ENCODE assay signal across 8 cellular contexts in the genomic region with DNA sequence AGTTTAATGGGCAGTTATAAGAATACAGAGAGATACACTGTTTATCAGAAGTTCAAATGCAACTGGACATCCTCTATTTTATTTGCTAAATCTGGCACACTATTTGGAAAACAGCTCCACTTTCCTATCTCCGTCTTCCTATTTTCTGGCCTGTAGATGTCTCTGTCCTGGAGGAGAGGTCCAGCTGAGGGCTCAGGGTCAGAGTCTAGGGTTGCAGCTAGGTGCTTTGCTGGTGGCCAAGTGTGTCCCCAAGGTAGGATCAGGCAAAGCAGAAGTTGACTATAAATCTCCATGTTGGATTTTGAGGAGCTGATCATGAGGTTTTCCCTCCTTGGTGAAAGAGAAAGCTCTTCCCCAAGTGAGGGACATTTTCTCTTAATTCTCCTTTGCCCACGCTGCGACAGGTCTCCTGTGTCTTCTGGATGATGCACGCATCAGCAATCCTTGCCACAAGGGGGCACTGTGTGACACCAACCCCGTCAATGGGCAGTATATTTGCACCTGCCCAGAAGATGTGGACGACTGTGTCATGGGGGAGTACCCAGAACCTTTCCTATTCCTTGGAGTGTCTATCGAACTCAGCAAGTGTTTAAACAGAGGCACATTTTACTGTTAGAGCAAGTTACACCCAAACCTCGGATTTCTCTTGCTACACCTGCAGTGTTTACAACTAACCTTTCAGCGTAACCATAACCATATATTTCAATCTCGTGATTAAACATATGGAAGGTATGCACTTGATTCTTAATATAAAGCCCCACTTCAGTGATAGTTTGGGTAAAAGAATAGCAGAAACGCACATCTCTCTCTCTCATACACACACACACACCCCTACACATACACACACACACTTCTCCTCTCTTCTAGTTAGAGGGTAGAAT. TPM values are rescaled to one million over a fixed set of nuclear protein-coding genes. Genes with fewer than 3 reads are reported as not detected.
DNase-seq lines count a peak whose midpoint lies in the region; ATAC-seq and TF ChIP-seq lines count a peak whose summit lies in the region.

No MANE protein-coding gene starts in this region.

- POLR2A ChIA-PET in naive thymus-derived CD8-positive, alpha-beta T cell (lab: Charles Lee), result no interaction called here

- H3K4me1 Mint-ChIP-seq in effector memory CD8-positive, alpha-beta T cell (ENCODE audit: low read depth in 2 of 2), result no peaks in the 10 kb centered on the region
- H3K4me1 Mint-ChIP-seq in naive thymus-derived CD8-positive, alpha-beta T cell, result no peaks in the 10 kb centered on the region
- H3K4me1 Mint-ChIP-seq in type B pancreatic cell (ENCODE audit: unreplicated experiment), result no peaks in the 10 kb centered on the region

- H3K4me3 Mint-ChIP-seq in effector memory CD8-positive, alpha-beta T cell, result no peak overlapping the region
- no peak overlapping the region for H3K4me3 Mint-ChIP-seq in naive thymus-derived CD8-positive, alpha-beta T cell
- H3K4me3 Mint-ChIP-seq in type B pancreatic cell, result no peak overlapping the region

- peaks cover 16 to 24% of the 10 kb centered on the region in 2 donors for H3K27me3 Mint-ChIP-seq in effector memory CD8-positive, alpha-beta T cell
- peaks cover 12 to 31% (median 18%) of the 10 kb centered on the region in 5 donors for H3K27me3 Mint-ChIP-seq in naive thymus-derived CD8-positive, alpha-beta T cell
- H3K27me3 Mint-ChIP-seq in type B pancreatic cell, result peaks cover 3% of the 10 kb centered on the region

- ATAC-seq in effector memory CD8-positive, alpha-beta T cell (replicated peaks), result peak; percentile 56
- no peak for ATAC-seq in naive thymus-derived CD8-positive, alpha-beta T cell
- ATAC-seq in HG03469 (IDR thresholded peaks at IDR 0.05; ENCODE audit: unreplicated experiment), result no peak

- H3K9me3 Mint-ChIP-seq in effector memory CD8-positive, alpha-beta T cell, result no peaks in the 10 kb centered on the region
- H3K9me3 Mint-ChIP-seq in naive thymus-derived CD8-positive, alpha-beta T cell, result peaks cover 0 to 17% (median 10%) of the 10 kb centered on the region in 9 donors
- peaks cover 8% of the 10 kb centered on the region for H3K9me3 Mint-ChIP-seq in type B pancreatic cell

- peak; percentile 76 for TF ChIP-seq CTCF in type B pancreatic cell (conservative IDR thresholded peaks at IDR 0.05)

- no peaks in the 10 kb centered on the region for H3K36me3 Mint-ChIP-seq in effector memory CD8-positive, alpha-beta T cell (ENCODE audit: insufficient read depth)
- peaks cover 0 to 17% (median 10%) of the 10 kb centered on the region in 3 donors for H3K36me3 Mint-ChIP-seq in naive thymus-derived CD8-positive, alpha-beta T cell
- H3K36me3 Mint-ChIP-seq in type B pancreatic cell, result no peaks in the 10 kb centered on the region

- H3K27ac Mint-ChIP-seq in effector memory CD8-positive, alpha-beta T cell, result no peak overlapping the region
- no peak overlapping the region for H3K27ac Mint-ChIP-seq in naive thymus-derived CD8-positive, alpha-beta T cell
- no peak overlapping the region for H3K27ac Mint-ChIP-seq in type B pancreatic cell

- peak; percentile 74 for DNase-seq in NCI-H82 (lab: John Stamatoyannopoulos, UW)
- no peak for DNase-seq in NCI-H82 treated with DMSO at 0.1 percent for 48 hours (lab: John Stamatoyannopoulos, UW; ENCODE audit: unreplicated experiment)
- peak; percentile 48 for DNase-seq in NCI-H1048 (lab: John Stamatoyannopoulos, UW)
- DNase-seq in activated CD4-positive, alpha-beta T cell treated with anti-CD3 and anti-CD28 coated beads, Interleukin-2, amount 50 U/mL, for 4 hours, result peak; percentile 46 to 57
- DNase-seq in effector memory CD8-positive, alpha-beta T cell, result peak; percentile 39 to 53 (median 41)
- peak; percentile 5 to 67 (median 38) for DNase-seq in naive thymus-derived CD8-positive, alpha-beta T cell
- DNase-seq in type B pancreatic cell (ENCODE audit: extremely low spot score, unreplicated experiment), result no peak

RNA-seq across cellular contexts. Expression of a gene that starts 10.2 kb away (rescaled TPM):
- total RNA-seq in naive thymus-derived CD8-positive, alpha-beta T cell, result not detected
- polyA plus RNA-seq in naive thymus-derived CD8-positive, alpha-beta T cell, result not detected
- total RNA-seq in type B pancreatic cell (ENCODE audit: low replicate concordance), result not detected in 2 replicates

Comparison
In these comparisons a context has a peak if more than half of its experiments do, and no peak if none do; other contexts are left out.
1. DNase-seq: peak in NCI-H82 (single experiment), NCI-H1048 (single experiment), activated CD4-positive, alpha-beta T cell treated with anti-CD3 and anti-CD28 coated beads, Interleukin-2, amount 50 U/mL, for 4 hours (2 of 2), effector memory CD8-positive, alpha-beta T cell (3 of 3) and naive thymus-derived CD8-positive, alpha-beta T cell (10 of 10); none in NCI-H82 treated with DMSO at 0.1 percent for 48 hours (single experiment) and type B pancreatic cell (single experiment).